ENCODE assay signal across 14 cellular contexts in genomic region chrX:13357925-13358324, GRCh38. TPM values are rescaled to one million over a fixed set of nuclear protein-coding genes. Genes with fewer than 3 reads are reported as not detected.
DNase-seq lines count a peak whose midpoint lies in the region; ATAC-seq, FAIRE-seq and TF ChIP-seq lines count a peak whose summit lies in the region.
"Had no signal": no experiment of that assay in that cellular context is flagged by ENCODE, and none has a peak within 500 bp of the region (broad histone marks: within the 10 kb centered on the region; RNA-seq: fewer than 3 reads in every experiment).

No MANE protein-coding gene starts in this region.

- 77 to 81% methylated on average over 1 of the region's 1 CpG for WGBS in pancreas, 2 donors
- WGBS in body of pancreas, 2 donors: 44 to 55% methylated on average over 1 of the region's 1 CpG

- DNase-seq in NCI-H748 treated with DMSO at 0.1 percent for 48 hours (lab: John Stamatoyannopoulos, UW) (peak; percentile 23), epithelial cell of prostate (ENCODE audit: low read depth, low spot score) (peak; percentile 16), pons (ENCODE audit: low spot score) (peak; percentile 14), tibial artery (no peak), pancreas (no peak), body of pancreas (no peak)
- DNase-seq: activated CD4-positive, alpha-beta T cell treated with anti-CD3 and anti-CD28 coated beads, Interleukin-2, amount 10 ng/mL, durations not matched to agents 24 days and 14 days; effector memory CD8-positive, alpha-beta T cell; kidney glomerular epithelial cell; NCI-H1092 treated with DMSO at 0.1 percent for 48 hours; psoas muscle had no signal

- ATAC-seq in pancreas (no peak), body of pancreas (no peak)
- ATAC-seq: effector memory CD8-positive, alpha-beta T cell; HCT116; psoas muscle had no signal

- no peaks in the 10 kb centered on the region for H3K36me3 ChIP-seq in HUES6 (ENCODE audit: control insufficient read depth, insufficient read depth, low read length)
- no peaks in the 10 kb centered on the region for H3K36me3 ChIP-seq in tibial artery
- no peaks in the 10 kb centered on the region for H3K36me3 ChIP-seq in pancreas
- no peaks in the 10 kb centered on the region for H3K36me3 ChIP-seq in body of pancreas (replicated peaks in 1 of 2; ENCODE audit: insufficient read depth in 1 of 2, low read depth in 2 of 2)

- intact Hi-C loops in tibial artery (cut with DNase I; ENCODE audit: low total_unique reads) (no loop called here), pancreas (cut with DNase I) (no loop called here), body of pancreas (cut with DNase I) (no loop called here)

- no peak for FAIRE-seq in pancreas (lab: Jason Lieb, UNC)
- FAIRE-seq: G401.6 had no signal

- H3K27ac ChIP-seq in HUES6 (ENCODE audit: low read depth, low read length): peak overlapping the region; percentile 61; the same call in 1 of the 2 replicates
- peak overlapping the region; percentile 61 for H3K27ac ChIP-seq in epithelial cell of prostate
- H3K27ac ChIP-seq in tibial artery: no peak overlapping the region
- no peak overlapping the region for H3K27ac ChIP-seq in pancreas
- no peak overlapping the region for H3K27ac ChIP-seq in body of pancreas
- H3K27ac ChIP-seq: psoas muscle had no signal

- H3K9ac ChIP-seq in HUES6 (ENCODE audit: low read length): no peak overlapping the region

- H3K27me3 ChIP-seq in HUES6 (ENCODE audit: control insufficient read depth, insufficient read depth, low read length) (no peaks in the 10 kb centered on the region; the same call in 1 of the 2 replicates), tibial artery (no peaks in the 10 kb centered on the region), pancreas (peaks cover 0 to 3% (median 0%) of the 10 kb centered on the region in 4 donors), body of pancreas (no peaks in the 10 kb centered on the region)

- TF ChIP-seq CTCF in tibial artery (IDR thresholded peaks at IDR 0.05): no peak
- no peak for TF ChIP-seq CTCF in pancreas (IDR thresholded peaks at IDR 0.05)
- TF ChIP-seq CTCF in body of pancreas (IDR thresholded peaks at IDR 0.05): no peak

- H3K4me1 ChIP-seq in HUES6 (ENCODE audit: control insufficient read depth, insufficient read depth, low read length) (peaks cover 10% of the 10 kb centered on the region; the same call in 1 of the 2 replicates), tibial artery (no peaks in the 10 kb centered on the region), pancreas (no peaks in the 10 kb centered on the region), body of pancreas (no peaks in the 10 kb centered on the region)
- H3K4me1 ChIP-seq: psoas muscle had no signal

- H3K4me3 ChIP-seq in HUES6 (ENCODE audit: low read depth, low read length): no peak overlapping the region
- no peak overlapping the region for H3K4me3 ChIP-seq in tibial artery
- H3K4me3 ChIP-seq in pancreas: no peak overlapping the region
- H3K4me3 ChIP-seq in body of pancreas: no peak overlapping the region
- H3K4me3 ChIP-seq: psoas muscle had no signal

- H3K9me3 ChIP-seq in HUES6 (ENCODE audit: control insufficient read depth, insufficient read depth, low read depth, low read length) (no peaks in the 10 kb centered on the region), tibial artery (no peaks in the 10 kb centered on the region), pancreas (no peaks in the 10 kb centered on the region), body of pancreas (no peaks in the 10 kb centered on the region)
- H3K9me3 ChIP-seq: psoas muscle had no signal

- no peak for TF ChIP-seq POLR2A in body of pancreas (IDR thresholded peaks at IDR 0.05)

RNA-seq across cellular contexts. Expression of gene ATXN3L, which starts 38.1 kb away (rescaled TPM):
- total RNA-seq in pancreas: not detected
- polyA plus RNA-seq in pancreas: not detected
- not detected for total RNA-seq in body of pancreas
- total RNA-seq: activated CD4-positive, alpha-beta T cell treated with anti-CD3 and anti-CD28 coated beads, Interleukin-2, amount 10 ng/mL, durations not matched to agents 24 days and 14 days; psoas muscle had no signal
- polyA plus RNA-seq: psoas muscle had no signal

Comparison
In these comparisons a context has a peak if more than half of its experiments do, and no peak if none do; other contexts are left out.
1. H3K27ac ChIP-seq: peak in HUES6 (single experiment) and epithelial cell of prostate (single experiment); none in tibial artery (0 of 2), pancreas (0 of 4) and body of pancreas (0 of 4).
2. DNase-seq: peak in NCI-H748 treated with DMSO at 0.1 percent for 48 hours (single experiment), epithelial cell of prostate (single experiment) and pons (single experiment); none in tibial artery (0 of 2), pancreas (0 of 6) and body of pancreas (0 of 4).